ENCODE assay signal across 1 cellular context in the genomic region with DNA sequence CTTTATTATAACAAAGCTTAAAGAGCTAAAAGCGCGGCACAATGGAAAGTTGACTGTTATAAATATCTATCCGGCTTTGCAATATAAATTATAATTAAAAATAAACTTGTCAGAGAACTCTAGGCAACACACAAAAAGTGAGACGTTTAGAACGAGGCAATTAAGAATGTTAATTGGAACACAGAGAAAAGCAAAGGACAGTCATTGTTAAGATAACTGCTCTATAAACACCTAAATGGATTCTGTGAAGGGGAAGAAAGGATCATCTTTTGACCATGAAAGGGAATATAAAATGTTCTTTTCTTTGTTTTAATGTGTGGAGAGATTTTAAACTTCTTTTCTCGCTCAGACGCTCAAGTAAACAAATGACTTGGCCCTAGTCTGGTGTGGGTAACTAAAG.
TF ChIP-seq lines count a peak whose summit lies in the region.

No MANE protein-coding gene starts in this region.

TF ChIP-seq in SK-N-SH treated with all-trans-retinoic acid at 6 μM for 48 hours, 23 proteins besides CTCF, POLR2A, EP300 and RAD21 (continued from another document):
- TF ChIP-seq, protein P1, sequence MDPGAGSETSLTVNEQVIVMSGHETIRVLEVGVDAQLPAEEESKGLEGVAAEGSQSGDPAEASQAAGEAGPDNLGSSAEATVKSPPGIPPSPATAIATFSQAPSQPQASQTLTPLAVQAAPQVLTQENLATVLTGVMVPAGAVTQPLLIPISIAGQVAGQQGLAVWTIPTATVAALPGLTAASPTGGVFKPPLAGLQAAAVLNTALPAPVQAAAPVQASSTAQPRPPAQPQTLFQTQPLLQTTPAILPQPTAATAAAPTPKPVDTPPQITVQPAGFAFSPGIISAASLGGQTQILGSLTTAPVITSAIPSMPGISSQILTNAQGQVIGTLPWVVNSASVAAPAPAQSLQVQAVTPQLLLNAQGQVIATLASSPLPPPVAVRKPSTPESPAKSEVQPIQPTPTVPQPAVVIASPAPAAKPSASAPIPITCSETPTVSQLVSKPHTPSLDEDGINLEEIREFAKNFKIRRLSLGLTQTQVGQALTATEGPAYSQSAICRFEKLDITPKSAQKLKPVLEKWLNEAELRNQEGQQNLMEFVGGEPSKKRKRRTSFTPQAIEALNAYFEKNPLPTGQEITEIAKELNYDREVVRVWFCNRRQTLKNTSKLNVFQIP (CRISPR knock-in tag; IDR thresholded peaks at IDR 0.05; ENCODE audit: borderline replicate concordance, low read depth): no peak
- no peak for TF ChIP-seq SNAI2 (CRISPR knock-in tag; IDR thresholded peaks at IDR 0.05)
- no peak for TF ChIP-seq ZFP3 (CRISPR knock-in tag; IDR thresholded peaks at IDR 0.05)
